In the genomic region with DNA sequence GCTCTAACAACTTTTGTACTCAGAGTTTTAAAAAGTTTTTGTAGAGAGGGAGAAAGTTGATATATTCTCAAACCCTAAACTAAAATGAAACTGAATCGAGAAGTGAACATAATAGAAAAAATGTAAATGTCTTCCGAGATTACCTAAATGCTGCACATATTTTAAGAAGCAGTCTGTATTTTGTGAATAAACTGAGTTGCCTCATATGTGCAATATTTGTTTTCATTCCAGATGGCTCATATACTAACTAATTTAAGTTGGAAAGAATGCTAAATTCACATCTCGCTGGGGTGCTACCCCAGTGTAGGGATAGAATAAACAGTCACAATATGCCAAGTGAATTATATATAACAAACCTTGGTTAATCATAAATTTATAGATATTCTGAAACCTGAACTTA, we compare ENCODE assay signal across 20 cellular contexts.
"Had no signal": no experiment of that assay in that cellular context is flagged by ENCODE, and none has a peak within 500 bp of the region (broad histone marks: within the 10 kb centered on the region; RNA-seq: fewer than 3 reads in every experiment).

No MANE protein-coding gene starts in this region.

- ATAC-seq: activated CD8-positive, alpha-beta T cell treated with anti-CD3 and anti-CD28 coated beads for 36 hours; activated T-cell treated with anti-CD3 and anti-CD28 coated beads, Interleukin-2, amount 50 U/mL, for 4 hours; effector memory CD8-positive, alpha-beta T cell; left lung had no signal

- H3K4me3 Mint-ChIP-seq: activated CD8-positive, alpha-beta T cell treated with anti-CD3 and anti-CD28 coated beads for 36 hours; activated naive CD4-positive, alpha-beta T cell treated with anti-CD3 and anti-CD28 coated beads for 36 hours; activated T-cell treated with anti-CD3 and anti-CD28 coated beads, Interleukin-2, amount 50 U/mL, for 4 hours; effector memory CD8-positive, alpha-beta T cell had no signal

- H3K9me3 ChIP-seq: esophagus squamous epithelium, left lung, prostate gland, right atrium auricular region, stomach, testis, upper lobe of left lung had no signal

- H3K27me3 ChIP-seq: esophagus squamous epithelium, left lung, right atrium auricular region, stomach, testis, upper lobe of left lung had no signal

- H3K4me1 ChIP-seq: esophagus squamous epithelium, left lung, prostate gland, right atrium auricular region, stomach, testis, upper lobe of left lung had no signal

- H3K4me3 ChIP-seq: esophagus squamous epithelium, left lung, prostate gland, right atrium auricular region, skin epidermis, stomach, testis, upper lobe of left lung had no signal

- H3K27ac ChIP-seq: esophagus squamous epithelium, left lung, prostate gland, right atrium auricular region, skin epidermis, stomach, testis, upper lobe of left lung had no signal

- DNase-seq: activated CD4-positive, alpha-beta T cell treated with anti-CD3 and anti-CD28 coated beads for 48 hours; activated CD4-positive, CD25-positive, alpha-beta regulatory T cell; activated CD8-positive, alpha-beta T cell treated with anti-CD3 and anti-CD28 coated beads for 36 hours; activated naive CD4-positive, alpha-beta T cell treated with anti-CD3 and anti-CD28 coated beads for 36 hours; activated T-cell treated with anti-CD3 and anti-CD28 coated beads, Interleukin-2, amount 50 U/mL, for 4 hours; anterior cingulate cortex; cerebellar nuclear complex; effector memory CD8-positive, alpha-beta T cell; esophagus squamous epithelium; left lung; occipital lobe; stimulated activated CD4-positive, alpha-beta T cell treated with anti-CD3 and anti-CD28 coated beads, Interleukin-15, amount 100 ng/mL, for 24 hours; stimulated activated CD4-positive, alpha-beta T cell treated with anti-CD3 and anti-CD28 coated beads, Interleukin-2, amount 100 ng/mL, for 48 hours; stomach; T-helper 9 cell; testis; upper lobe of left lung had no signal

- H3K27ac Mint-ChIP-seq: activated CD8-positive, alpha-beta T cell treated with anti-CD3 and anti-CD28 coated beads for 36 hours; activated naive CD4-positive, alpha-beta T cell treated with anti-CD3 and anti-CD28 coated beads for 36 hours; effector memory CD8-positive, alpha-beta T cell had no signal

- H3K9me3 Mint-ChIP-seq: activated CD8-positive, alpha-beta T cell treated with anti-CD3 and anti-CD28 coated beads for 36 hours; activated naive CD4-positive, alpha-beta T cell treated with anti-CD3 and anti-CD28 coated beads for 36 hours; activated T-cell treated with anti-CD3 and anti-CD28 coated beads, Interleukin-2, amount 50 U/mL, for 4 hours; effector memory CD8-positive, alpha-beta T cell had no signal

- H3K27me3 Mint-ChIP-seq: activated CD8-positive, alpha-beta T cell treated with anti-CD3 and anti-CD28 coated beads for 36 hours; effector memory CD8-positive, alpha-beta T cell had no signal

- H3K36me3 ChIP-seq: prostate gland, right atrium auricular region had no signal
